Comparison of ENCODE assay signal across 17 cellular contexts in genomic region chr7:116798205-116798730, GRCh38.
A peak's percentile ranks its signal among the peaks of the same experiment; 100 is the strongest.
DNase-seq lines count a peak whose midpoint lies in the region; ATAC-seq, FAIRE-seq and TF ChIP-seq lines count a peak whose summit lies in the region.
"Had no signal": no experiment of that assay in that cellular context is flagged by ENCODE, and none has a peak within 500 bp of the region (broad histone marks: within the 10 kb centered on the region; RNA-seq: fewer than 3 reads in every experiment).

No MANE protein-coding gene starts in this region.

- peak overlapping the region in 2 of 3 experiments; percentile 26 to 76; a peak in 2 of 7 replicates for H3K27ac Mint-ChIP-seq in H9
- H3K27ac Mint-ChIP-seq in activated CD8-positive, alpha-beta T cell treated with anti-CD3 and anti-CD28 coated beads for 36 hours: no peak overlapping the region
- H3K27ac Mint-ChIP-seq: B cell; CD4-positive, alpha-beta T cell had no signal

- H3K27ac ChIP-seq in H9 (ENCODE audit: insufficient read length, low read depth, low read length): no peak overlapping the region
- H3K27ac ChIP-seq in hepatocyte: peak overlapping the region; percentile 62
- peak overlapping the region; percentile 50 to 87 for H3K27ac ChIP-seq in small intestine (ENCODE audit: low read depth in 1 of 2, low read length in 1 of 2)
- peak overlapping the region in 1 of 8 donors; percentile 14 for H3K27ac ChIP-seq in spleen

- H4K5ac ChIP-seq in H9 (ENCODE audit: insufficient read length, low read depth, low read length): no peak overlapping the region

- no peak overlapping the region for H3K56ac ChIP-seq in H9 (ENCODE audit: insufficient read length, low read depth, low read length)

- H3K9me3 ChIP-seq in H9 (ENCODE audit: control insufficient read depth, low read depth, low read length) (no peaks in the 10 kb centered on the region), hepatocyte (ENCODE audit: low read depth) (no peaks in the 10 kb centered on the region), small intestine (ENCODE audit: control insufficient read depth, low read depth) (no peaks in the 10 kb centered on the region), spleen (no peaks in the 10 kb centered on the region)

- H2BK20ac ChIP-seq in H9 (ENCODE audit: low read depth, low read length, poor library complexity, severe bottlenecking): no peak overlapping the region

- H3K4me1 ChIP-seq in H9 (ENCODE audit: insufficient read depth, low read length): peaks cover 3% of the 10 kb centered on the region; the same call in 1 of the 2 replicates
- H3K4me1 ChIP-seq in hepatocyte (ENCODE audit: insufficient read depth): peaks cover 17% of the 10 kb centered on the region
- H3K4me1 ChIP-seq in small intestine (ENCODE audit: control insufficient read depth in 2 of 2, insufficient read depth in 1 of 2, low read depth in 1 of 2, low read length in 1 of 2): peaks cover 7 to 12% of the 10 kb centered on the region in 2 donors
- peaks cover 0 to 3% (median 0%) of the 10 kb centered on the region in 6 donors for H3K4me1 ChIP-seq in spleen

- no peaks in the 10 kb centered on the region for H3K36me3 ChIP-seq in hepatocyte (replicated peaks; ENCODE audit: insufficient read depth, low read depth)
- no peaks in the 10 kb centered on the region for H3K36me3 ChIP-seq in small intestine (ENCODE audit: control insufficient read depth in 2 of 2, insufficient read depth in 2 of 2, low read length in 2 of 2)
- no peaks in the 10 kb centered on the region for H3K36me3 ChIP-seq in spleen

- no peak for FAIRE-seq in small intestine (lab: Jason Lieb, UNC)
- FAIRE-seq: GM12892 had no signal

- H2BK5ac ChIP-seq in H9 (ENCODE audit: insufficient read length, low read length): no peak overlapping the region

- no peak overlapping the region for H3K4ac ChIP-seq in H9 (ENCODE audit: low read depth, low read length)

- no peaks in the 10 kb centered on the region for H3K9me2 ChIP-seq in hepatocyte (replicated peaks; ENCODE audit: insufficient read depth)

- peak overlapping the region; percentile 19 for H3T11ph ChIP-seq in H9 (ENCODE audit: low read length)

- H3K4me2 ChIP-seq in H9 (ENCODE audit: insufficient read depth, insufficient read length, low read length) (no peak overlapping the region), hepatocyte (no peak overlapping the region)

- no peaks in the 10 kb centered on the region for H4K20me1 ChIP-seq in H9 (ENCODE audit: control insufficient read depth, insufficient read depth, insufficient read length)
- no peaks in the 10 kb centered on the region for H4K20me1 ChIP-seq in hepatocyte (ENCODE audit: insufficient read depth, poor library complexity, severe bottlenecking)

- H3K79me1 ChIP-seq in H9 (ENCODE audit: insufficient read depth, low read depth, low read length, poor library complexity, severe bottlenecking): no peaks in the 10 kb centered on the region

- no peak overlapping the region for H2BK12ac ChIP-seq in H9 (ENCODE audit: insufficient read length, low read depth, low read length)

- no peak overlapping the region for H3K9ac ChIP-seq in H9 (ENCODE audit: extremely low read depth, insufficient read length, low read length)

- no peaks in the 10 kb centered on the region for H3K79me2 ChIP-seq in H9 (ENCODE audit: insufficient read depth, low read length)
- no peaks in the 10 kb centered on the region for H3K79me2 ChIP-seq in hepatocyte

- ATAC-seq in activated CD8-positive, alpha-beta T cell treated with anti-CD3 and anti-CD28 coated beads for 36 hours: no peak

- intact Hi-C loops in activated CD8-positive, alpha-beta T cell treated with anti-CD3 and anti-CD28 coated beads for 36 hours (cut with micrococcal nuclease): no loop called here
- intact Hi-C loops in spleen (cut with DNase I; ENCODE audit: low total_unique reads): no loop called here

- H3K4me3 Mint-ChIP-seq in H9: no peak overlapping the region
- H3K4me3 Mint-ChIP-seq in activated CD8-positive, alpha-beta T cell treated with anti-CD3 and anti-CD28 coated beads for 36 hours: no peak overlapping the region
- H3K4me3 Mint-ChIP-seq: B cell; CD4-positive, alpha-beta T cell had no signal

- H2AFZ ChIP-seq in H9 (ENCODE audit: low read length) (no peak overlapping the region), hepatocyte (no peak overlapping the region)

- CTCF ChIA-PET in activated CD8-positive, alpha-beta T cell treated with anti-CD3 and anti-CD28 coated beads for 36 hours (lab: Charles Lee): interaction anchor here (1.1 kb wide), 1 partner anchor 206 kb away, joined by 5 read pairs; no protein-coding TSS in a partner anchor

- no peaks in the 10 kb centered on the region for H3K23me2 ChIP-seq in H9 (ENCODE audit: insufficient read length, low read depth, low read length, poor library complexity, severe bottlenecking)

- POLR2A ChIA-PET in activated CD8-positive, alpha-beta T cell treated with anti-CD3 and anti-CD28 coated beads for 36 hours (lab: Charles Lee): no interaction called here

- H3K23ac ChIP-seq in H9 (ENCODE audit: insufficient read length, low read depth, low read length): no peak overlapping the region

- no peaks in the 10 kb centered on the region; a peak in 1 of 7 replicates for H3K36me3 Mint-ChIP-seq in H9 (ENCODE audit: insufficient read depth in 1 of 3, low read depth in 3 of 3)
- H3K36me3 Mint-ChIP-seq in activated CD8-positive, alpha-beta T cell treated with anti-CD3 and anti-CD28 coated beads for 36 hours (ENCODE audit: low read depth): no peaks in the 10 kb centered on the region

- no peak for TF ChIP-seq POLR2A in spleen (IDR thresholded peaks at IDR 0.05)

- DNase-seq in H9 (no peak), NCI-H69 (lab: John Stamatoyannopoulos, UW) (peak; percentile 51), hepatocyte (ENCODE audit: low spot score) (no peak), small intestine (peak; percentile 86), spleen (no peak), middle frontal gyrus (ENCODE audit: extremely low spot score, low spot score) (no peak)
- DNase-seq in activated CD8-positive, alpha-beta T cell treated with anti-CD3 and anti-CD28 coated beads for 36 hours: no peak
- DNase-seq: CD4-positive, alpha-beta T cell; DMS79 treated with DMSO at 0.1 percent for 48 hours; GDM1; HCEC 1CT; KBM-7; NCI-H1092; NCI-H1694; NCI-H2171 had no signal

- H3K18ac ChIP-seq in H9 (ENCODE audit: insufficient read length, low read depth, low read length): no peak overlapping the region

- no peaks in the 10 kb centered on the region for H3K9me3 Mint-ChIP-seq in H9
- H3K9me3 Mint-ChIP-seq in activated CD8-positive, alpha-beta T cell treated with anti-CD3 and anti-CD28 coated beads for 36 hours: no peaks in the 10 kb centered on the region
- H3K9me3 Mint-ChIP-seq: CD4-positive, alpha-beta T cell had no signal

- H4K8ac ChIP-seq in H9 (replicated peaks; ENCODE audit: insufficient read length, low read depth, low read length): no peak overlapping the region

- no peak overlapping the region for H4K91ac ChIP-seq in H9 (ENCODE audit: insufficient read length, low read depth, low read length)

- H2BK15ac ChIP-seq in H9 (ENCODE audit: low read depth, low read length): no peak overlapping the region

- H3K4me1 Mint-ChIP-seq in H9: peaks cover 12 to 17% of the 10 kb centered on the region in 2 experiments
- H3K4me1 Mint-ChIP-seq in activated CD8-positive, alpha-beta T cell treated with anti-CD3 and anti-CD28 coated beads for 36 hours (ENCODE audit: low read depth): peaks cover 7% of the 10 kb centered on the region

- H3K27me3 Mint-ChIP-seq in H9 (ENCODE audit: low read depth): no peaks in the 10 kb centered on the region
- peaks cover 17% of the 10 kb centered on the region for H3K27me3 Mint-ChIP-seq in activated CD8-positive, alpha-beta T cell treated with anti-CD3 and anti-CD28 coated beads for 36 hours

- H3K4me3 ChIP-seq in hepatocyte: no peak overlapping the region
- no peak overlapping the region for H3K4me3 ChIP-seq in small intestine (ENCODE audit: low read depth in 1 of 2, low read length in 2 of 2)
- no peak overlapping the region for H3K4me3 ChIP-seq in spleen

- H2BK120ac ChIP-seq in H9 (ENCODE audit: low read depth, low read length, poor library complexity, severe bottlenecking): no peak overlapping the region

- TF ChIP-seq CTCF in H9 (conservative IDR thresholded peaks at IDR 0.05): no peak
- no peak for TF ChIP-seq CTCF in hepatocyte (IDR thresholded peaks at IDR 0.05; ENCODE audit: poor library complexity)
- no peak for TF ChIP-seq CTCF in activated CD8-positive, alpha-beta T cell treated with anti-CD3 and anti-CD28 coated beads for 36 hours (IDR thresholded peaks at IDR 0.05)
- no peak for TF ChIP-seq CTCF in spleen (IDR thresholded peaks at IDR 0.05 in 8 of 11, conservative IDR thresholded peaks at IDR 0.05 in 3 of 11)

- H3K14ac ChIP-seq in H9 (ENCODE audit: insufficient read depth, low read length): no peak overlapping the region

- H2AK5ac ChIP-seq in H9 (ENCODE audit: insufficient read length, low read length): no peak overlapping the region

- H3K27me3 ChIP-seq in H9 (ENCODE audit: insufficient read depth, low read length) (no peaks in the 10 kb centered on the region), hepatocyte (no peaks in the 10 kb centered on the region), small intestine (ENCODE audit: control insufficient read depth in 2 of 2, insufficient read depth in 2 of 2, low read length in 2 of 2) (no peaks in the 10 kb centered on the region), spleen (replicated peaks in 1 of 7) (no peaks in the 10 kb centered on the region)

- no CpG with 5 or more reads among the region's 4 CpGs for WGBS in H9 (ENCODE audit: extremely low coverage, insufficient read length, low lambda C conversion rate)
- WGBS in hepatocyte (ENCODE audit: low lambda C conversion rate, missing lambda C conversion rate): 83% methylated on average over 4 of the region's 4 CpGs
- 40 to 66% (median 52%) methylated on average over 4 of the region's 4 CpGs for WGBS in small intestine, 3 donors
- 70 to 81% (median 75%) methylated on average over 4 of the region's 4 CpGs for WGBS in spleen, 5 donors

Comparison
In these comparisons a context has a peak if more than half of its experiments do, and no peak if none do; other contexts are left out.
1. DNase-seq: peak in NCI-H69 (single experiment) and small intestine (single experiment); none in H9 (single experiment), hepatocyte (single experiment), activated CD8-positive, alpha-beta T cell treated with anti-CD3 and anti-CD28 coated beads for 36 hours (single experiment), spleen (single experiment) and middle frontal gyrus (single experiment).